Comparison of ENCODE assay signal across 23 cellular contexts in the genomic region with DNA sequence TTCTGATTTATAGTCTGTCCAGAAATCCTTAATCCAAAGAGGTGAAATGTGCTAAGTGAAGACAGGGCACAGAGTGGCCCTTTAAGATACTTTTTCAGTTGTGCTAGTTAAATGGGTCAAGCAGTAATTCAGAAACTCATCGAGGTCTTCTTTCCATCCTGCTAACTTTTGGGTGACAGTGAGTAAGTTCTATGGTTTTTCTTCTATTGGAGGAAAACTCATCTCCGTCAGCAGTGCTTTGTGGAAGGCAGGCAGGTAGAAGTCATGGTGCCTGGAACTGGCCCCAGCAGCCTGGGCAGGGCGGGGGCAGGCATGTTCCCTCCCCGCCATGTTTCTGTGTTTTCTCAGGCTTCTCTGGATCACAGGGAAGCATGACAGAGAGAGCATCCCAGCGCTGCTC.
"Had no signal": no experiment of that assay in that cellular context is flagged by ENCODE, and none has a peak within 500 bp of the region (broad histone marks: within the 10 kb centered on the region; RNA-seq: fewer than 3 reads in every experiment).

No MANE protein-coding gene starts in this region.

- H3K9me3 Mint-ChIP-seq: stimulated activated memory B cell treated with anti-CD40 and anti-IgM and Interleukin-4, amounts not matched to agents 10 μg/mL and 1 μg/mL and 100 μg/mL, for 72 hours; stimulated activated naive B cell treated with anti-CD40 and anti-IgM and Interleukin-4, amounts not matched to agents 10 μg/mL and 1 μg/mL and 100 μg/mL, for 72 hours; stimulated activated naive CD8-positive, alpha-beta T cell treated with anti-CD3 and anti-CD28 coated beads, Interleukin-15, amount 100 ng/mL, for 72 hours; stimulated activated naive CD8-positive, alpha-beta T cell treated with anti-CD3 and anti-CD28 coated beads, Interleukin-15, Interleukin-2, amounts not matched to agents 100 ng/mL and 50 ng/mL, for 24 hours; type B pancreatic cell had no signal

- H3K27ac Mint-ChIP-seq: stimulated activated memory B cell treated with anti-CD40 and anti-IgM and Interleukin-4, amounts not matched to agents 10 μg/mL and 1 μg/mL and 100 μg/mL, for 72 hours; stimulated activated naive B cell treated with anti-CD40 and anti-IgM and Interleukin-4, amounts not matched to agents 10 μg/mL and 1 μg/mL and 100 μg/mL, for 72 hours; stimulated activated naive CD8-positive, alpha-beta T cell treated with anti-CD3 and anti-CD28 coated beads, Interleukin-15, Interleukin-2, amounts not matched to agents 100 ng/mL and 50 ng/mL, for 24 hours; type B pancreatic cell had no signal

- DNase-seq: stimulated activated CD4-positive, alpha-beta T cell treated with anti-CD3 and anti-CD28 coated beads, Interleukin-2, amount 100 ng/mL, for 48 hours; stimulated activated CD4-positive, alpha-beta T cell treated with anti-CD3 and anti-CD28 coated beads, Interleukin-4, amount 100 ng/mL, for 1 hour; stimulated activated CD4-positive, alpha-beta T cell treated with anti-CD3 and anti-CD28 coated beads, Interleukin-4, amount 100 ng/mL, for 24 hours; stimulated activated CD4-positive, alpha-beta T cell treated with anti-CD3 and anti-CD28 coated beads, Interleukin-4, amount 100 ng/mL, for 4 hours; stimulated activated CD8-positive, alpha-beta memory T cell treated with anti-CD3 and anti-CD28 coated beads, Interleukin-4, amount 100 ng/mL, for 48 hours; stimulated activated naive B cell treated with anti-CD40 and anti-IgM and Interleukin-4, amounts not matched to agents 10 μg/mL and 1 μg/mL and 100 μg/mL, for 72 hours; stimulated activated naive CD4-positive, alpha-beta T cell; stimulated activated naive CD4-positive, alpha-beta T cell treated with Interleukin-2 at 50 U/mL for 16 hours; stimulated activated naive CD8-positive, alpha-beta T cell treated with anti-CD3 and anti-CD28 coated beads, Interleukin-15, amount 100 ng/mL, for 72 hours; stimulated activated naive CD8-positive, alpha-beta T cell treated with anti-CD3 and anti-CD28 coated beads, Interleukin-15, Interleukin-2, amounts not matched to agents 100 U/mL and 50 U/mL, for 24 hours; stomach; substantia nigra; testis; thyroid gland; tibial artery; transverse colon; trophoblast cell; upper lobe of left lung; upper lobe of right lung; uterus had no signal

- ATAC-seq: stimulated activated memory B cell treated with anti-CD40 and anti-IgM and Interleukin-4, amounts not matched to agents 10 μg/mL and 1 μg/mL and 100 μg/mL, for 72 hours; stimulated activated naive B cell treated with anti-CD40 and anti-IgM and Interleukin-4, amounts not matched to agents 10 μg/mL and 1 μg/mL and 100 μg/mL, for 72 hours; stimulated activated naive CD8-positive, alpha-beta T cell treated with anti-CD3 and anti-CD28 coated beads, Interleukin-15, amount 100 ng/mL, for 72 hours; stimulated activated naive CD8-positive, alpha-beta T cell treated with anti-CD3 and anti-CD28 coated beads, Interleukin-15, Interleukin-2, amounts not matched to agents 100 U/mL and 50 U/mL, for 24 hours; upper lobe of right lung had no signal

- H3K27me3 Mint-ChIP-seq: stimulated activated memory B cell treated with anti-CD40 and anti-IgM and Interleukin-4, amounts not matched to agents 10 μg/mL and 1 μg/mL and 100 μg/mL, for 72 hours; stimulated activated naive B cell treated with anti-CD40 and anti-IgM and Interleukin-4, amounts not matched to agents 10 μg/mL and 1 μg/mL and 100 μg/mL, for 72 hours; stimulated activated naive CD8-positive, alpha-beta T cell treated with anti-CD3 and anti-CD28 coated beads, Interleukin-15, amount 100 ng/mL, for 72 hours; stimulated activated naive CD8-positive, alpha-beta T cell treated with anti-CD3 and anti-CD28 coated beads, Interleukin-15, Interleukin-2, amounts not matched to agents 100 ng/mL and 50 ng/mL, for 24 hours; type B pancreatic cell had no signal

- H3K4me3 Mint-ChIP-seq: stimulated activated memory B cell treated with anti-CD40 and anti-IgM and Interleukin-4, amounts not matched to agents 10 μg/mL and 1 μg/mL and 100 μg/mL, for 72 hours; stimulated activated naive B cell treated with anti-CD40 and anti-IgM and Interleukin-4, amounts not matched to agents 10 μg/mL and 1 μg/mL and 100 μg/mL, for 72 hours; stimulated activated naive CD8-positive, alpha-beta T cell treated with anti-CD3 and anti-CD28 coated beads, Interleukin-15, amount 100 ng/mL, for 72 hours; stimulated activated naive CD8-positive, alpha-beta T cell treated with anti-CD3 and anti-CD28 coated beads, Interleukin-15, Interleukin-2, amounts not matched to agents 100 ng/mL and 50 ng/mL, for 24 hours; type B pancreatic cell had no signal
